1 cellular context compared by ENCODE assay signal in genomic region chr6:11628562-11628961, GRCh38.
TF ChIP-seq lines count a peak whose summit lies in the region.

No MANE protein-coding gene starts in this region.

TF ChIP-seq in IMR-90, 13 proteins besides CTCF, POLR2A, EP300 and RAD21 (continued from another document):
- TF ChIP-seq FOS (IDR thresholded peaks at IDR 0.05; ENCODE audit: low read depth, low read length) = no peak
- no peak for TF ChIP-seq CEBPB (IDR thresholded peaks at IDR 0.05; ENCODE audit: low read depth, low read length)
- TF ChIP-seq RCOR1 (IDR thresholded peaks at IDR 0.05; ENCODE audit: insufficient replicate concordance, low read length) = no peak
- no peak for TF ChIP-seq SMC3 (IDR thresholded peaks at IDR 0.05; ENCODE audit: low read depth, low read length)
- TF ChIP-seq MXI1 (IDR thresholded peaks at IDR 0.05; ENCODE audit: borderline replicate concordance, low read depth, low read length) = no peak
- TF ChIP-seq BHLHE40 (IDR thresholded peaks at IDR 0.05; ENCODE audit: low read depth, low read length) = no peak
- TF ChIP-seq NFE2L2 (IDR thresholded peaks at IDR 0.05; ENCODE audit: low read depth, low read length) = no peak
- no peak for TF ChIP-seq MAFK (IDR thresholded peaks at IDR 0.05; ENCODE audit: low read depth, low read length)
- TF ChIP-seq, protein P1, sequence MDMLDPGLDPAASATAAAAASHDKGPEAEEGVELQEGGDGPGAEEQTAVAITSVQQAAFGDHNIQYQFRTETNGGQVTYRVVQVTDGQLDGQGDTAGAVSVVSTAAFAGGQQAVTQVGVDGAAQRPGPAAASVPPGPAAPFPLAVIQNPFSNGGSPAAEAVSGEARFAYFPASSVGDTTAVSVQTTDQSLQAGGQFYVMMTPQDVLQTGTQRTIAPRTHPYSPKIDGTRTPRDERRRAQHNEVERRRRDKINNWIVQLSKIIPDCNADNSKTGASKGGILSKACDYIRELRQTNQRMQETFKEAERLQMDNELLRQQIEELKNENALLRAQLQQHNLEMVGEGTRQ (IDR thresholded peaks at IDR 0.05; ENCODE audit: low read depth, low read length) = no peak
- no peak for TF ChIP-seq CHD1 (IDR thresholded peaks at IDR 0.05; ENCODE audit: low read depth, low read length)
- no peak for TF ChIP-seq MAZ (IDR thresholded peaks at IDR 0.05; ENCODE audit: borderline replicate concordance, low read depth, low read length)
